In the genomic region with DNA sequence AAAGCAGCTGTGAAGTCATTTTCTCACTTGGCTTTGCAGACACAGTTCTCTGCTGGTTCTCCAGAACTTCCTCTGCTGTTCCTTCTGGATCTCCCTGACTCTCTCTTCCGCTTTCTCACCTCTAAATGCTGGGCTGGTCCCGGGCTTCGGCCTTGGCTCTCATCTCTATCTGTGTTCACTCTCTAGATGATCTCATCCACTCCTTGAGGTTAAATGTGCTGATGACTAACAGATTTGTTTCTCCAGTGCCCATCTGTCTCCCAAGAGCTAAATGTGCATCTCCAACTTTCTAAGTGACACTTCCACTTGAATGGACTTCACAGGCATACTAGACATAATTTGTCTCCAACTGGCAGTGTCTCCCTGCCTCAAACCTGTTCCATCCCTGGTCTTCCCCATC, we compare ENCODE assay signal across 10 cellular contexts.
A peak's percentile ranks its signal among the peaks of the same experiment; 100 is the strongest.
DNase-seq lines count a peak whose midpoint lies in the region; ATAC-seq, FAIRE-seq and TF ChIP-seq lines count a peak whose summit lies in the region.
"Had no signal": no experiment of that assay in that cellular context is flagged by ENCODE, and none has a peak within 500 bp of the region (broad histone marks: within the 10 kb centered on the region; RNA-seq: fewer than 3 reads in every experiment).

No MANE protein-coding gene starts in this region.

- H3K9me3 ChIP-seq in adipocyte (ENCODE audit: control insufficient read depth, low read length) (no peaks in the 10 kb centered on the region), right cardiac atrium (ENCODE audit: control insufficient read depth, low read length) (no peaks in the 10 kb centered on the region)

- H3K36me3 ChIP-seq in adipocyte (ENCODE audit: control insufficient read depth, insufficient read depth, low read length, severe bottlenecking), result no peaks in the 10 kb centered on the region

- WGBS in right cardiac atrium, result 38% methylated on average over 3 of the region's 3 CpGs

- no peak for TF ChIP-seq POLR2A in H54 (IDR thresholded peaks at IDR 0.05; ENCODE audit: low read depth, low read length)

- no peak overlapping the region for H3K27ac ChIP-seq in right cardiac atrium (ENCODE audit: low read length)

- H3K9ac ChIP-seq in adipocyte (ENCODE audit: low read length), result no peak overlapping the region

- DNase-seq in ACHN (peak; percentile 68), H54 (ENCODE audit: insufficient read length, low spot score) (peak; percentile 54), adipocyte (ENCODE audit: low read depth) (peak; percentile 19), right cardiac atrium (no peak), NCI-H1436 (lab: John Stamatoyannopoulos, UW) (no peak)
- no peak for DNase-seq in activated effector memory CD4-positive, alpha-beta T cell treated with Interleukin-2 at 50 U/mL for 16 hours
- DNase-seq: C1 segment of cervical spinal cord, NCI-H526 had no signal

- H3K27me3 ChIP-seq in adipocyte (replicated peaks; ENCODE audit: control insufficient read depth, insufficient read depth, low read length), result no peaks in the 10 kb centered on the region
- H3K27me3 ChIP-seq in right cardiac atrium (ENCODE audit: control insufficient read depth, insufficient read depth), result no peaks in the 10 kb centered on the region

- H3K4me1 ChIP-seq in adipocyte (ENCODE audit: control insufficient read depth, insufficient read depth, low read length) (peaks cover 9% of the 10 kb centered on the region), right cardiac atrium (ENCODE audit: control insufficient read depth, insufficient read depth, low read length) (peaks cover 15% of the 10 kb centered on the region)

- intact Hi-C loops in right cardiac atrium (cut with DNase I), result no loop called here

- FAIRE-seq in H54 (lab: Jason Lieb, UNC), result peak; percentile 85

- peak; percentile 32 to 47 for ATAC-seq in right cardiac atrium
- no peak for ATAC-seq in HG03354 (IDR thresholded peaks at IDR 0.05; ENCODE audit: poor library complexity, severe bottlenecking, unreplicated experiment)
- no peak for ATAC-seq in GM19324 (IDR thresholded peaks at IDR 0.05; ENCODE audit: low FRiP score, unreplicated experiment)

- H3K4me3 ChIP-seq in adipocyte (ENCODE audit: low read length), result no peak overlapping the region
- no peak overlapping the region for H3K4me3 ChIP-seq in right cardiac atrium (ENCODE audit: low read length)

- in situ Hi-C loops in ACHN (cut with HindIII; ENCODE audit: low pct_ligation_motif_present, low pct_unique_long_range_greater_than_20kb, low sequenced_read_pairs), result no loop called here

Comparison
In these comparisons a context has a peak if more than half of its experiments do, and no peak if none do; other contexts are left out.
1. DNase-seq: peak in ACHN (single experiment), H54 (single experiment) and adipocyte (single experiment); none in right cardiac atrium (0 of 3), NCI-H1436 (single experiment) and activated effector memory CD4-positive, alpha-beta T cell treated with Interleukin-2 at 50 U/mL for 16 hours (single experiment).
2. ATAC-seq: peak in right cardiac atrium (2 of 2); none in HG03354 (single experiment) and GM19324 (single experiment).